In the genomic region with DNA sequence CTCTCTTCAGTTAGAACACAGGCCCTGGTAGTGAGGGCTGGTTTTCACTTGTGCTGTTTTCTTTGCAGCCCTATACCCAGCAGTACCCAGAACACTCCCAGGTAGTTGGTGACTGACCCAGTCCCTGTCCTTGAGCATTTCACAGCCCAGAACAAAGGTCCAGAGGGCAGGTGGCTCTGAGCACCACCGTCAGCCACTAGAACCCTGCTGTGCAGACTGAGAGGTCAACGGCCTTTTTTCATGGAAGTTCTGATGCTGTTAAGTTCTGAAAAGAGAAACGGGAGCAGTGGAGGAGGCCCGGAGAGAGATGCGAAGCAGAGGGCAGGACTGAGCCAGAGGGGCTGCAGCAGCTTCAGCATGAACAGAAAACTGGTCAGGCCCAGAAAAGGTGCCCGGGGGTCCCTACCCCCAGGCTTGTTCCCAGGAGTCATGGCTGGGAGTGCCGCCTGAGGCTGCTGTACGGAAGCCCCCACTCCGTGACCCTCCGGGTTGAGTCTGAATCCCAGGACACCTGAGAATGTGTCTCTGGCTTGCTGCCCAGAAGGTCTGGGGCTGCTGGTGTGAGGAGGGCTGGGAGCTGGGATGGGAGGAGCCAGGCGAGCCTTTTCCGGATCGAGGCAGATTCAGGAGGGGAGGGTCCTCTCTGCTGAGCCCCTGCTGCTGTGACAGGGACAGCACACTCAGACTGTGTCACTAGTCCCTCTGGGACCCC, we compare ENCODE assay signal across 1 cellular context.
TF ChIP-seq lines count a peak whose summit lies in the region.

No MANE protein-coding gene starts in this region.

TF ChIP-seq in HepG2, 621 proteins besides CTCF, POLR2A, EP300 and RAD21 (continued from another document and continues in another):
- TF ChIP-seq, protein P1, sequence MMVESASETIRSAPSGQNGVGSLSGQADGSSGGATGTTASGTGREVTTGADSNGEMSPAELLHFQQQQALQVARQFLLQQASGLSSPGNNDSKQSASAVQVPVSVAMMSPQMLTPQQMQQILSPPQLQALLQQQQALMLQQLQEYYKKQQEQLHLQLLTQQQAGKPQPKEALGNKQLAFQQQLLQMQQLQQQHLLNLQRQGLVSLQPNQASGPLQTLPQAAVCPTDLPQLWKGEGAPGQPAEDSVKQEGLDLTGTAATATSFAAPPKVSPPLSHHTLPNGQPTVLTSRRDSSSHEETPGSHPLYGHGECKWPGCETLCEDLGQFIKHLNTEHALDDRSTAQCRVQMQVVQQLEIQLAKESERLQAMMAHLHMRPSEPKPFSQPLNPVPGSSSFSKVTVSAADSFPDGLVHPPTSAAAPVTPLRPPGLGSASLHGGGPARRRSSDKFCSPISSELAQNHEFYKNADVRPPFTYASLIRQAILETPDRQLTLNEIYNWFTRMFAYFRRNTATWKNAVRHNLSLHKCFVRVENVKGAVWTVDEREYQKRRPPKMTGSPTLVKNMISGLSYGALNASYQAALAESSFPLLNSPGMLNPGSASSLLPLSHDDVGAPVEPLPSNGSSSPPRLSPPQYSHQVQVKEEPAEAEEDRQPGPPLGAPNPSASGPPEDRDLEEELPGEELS (CRISPR knock-in tag; IDR thresholded peaks at IDR 0.05), result no peak
- no peak for TF ChIP-seq HNRNPUL1 (IDR thresholded peaks at IDR 0.05; ENCODE audit: low read depth, low read length)
- no peak for TF ChIP-seq SRSF1 (optimal IDR thresholded peaks at IDR 0.05; ENCODE audit: low read depth, low read length)
- no peak for TF ChIP-seq ZNF619 (CRISPR knock-in tag; IDR thresholded peaks at IDR 0.05)
- TF ChIP-seq KLF9 (CRISPR knock-in tag; IDR thresholded peaks at IDR 0.05; ENCODE audit: low read depth), result no peak
- TF ChIP-seq ELF4 (CRISPR knock-in tag; IDR thresholded peaks at IDR 0.05; ENCODE audit: borderline replicate concordance), result no peak
- TF ChIP-seq ATF1 (CRISPR knock-in tag; IDR thresholded peaks at IDR 0.05), result no peak
- TF ChIP-seq, protein P2, sequence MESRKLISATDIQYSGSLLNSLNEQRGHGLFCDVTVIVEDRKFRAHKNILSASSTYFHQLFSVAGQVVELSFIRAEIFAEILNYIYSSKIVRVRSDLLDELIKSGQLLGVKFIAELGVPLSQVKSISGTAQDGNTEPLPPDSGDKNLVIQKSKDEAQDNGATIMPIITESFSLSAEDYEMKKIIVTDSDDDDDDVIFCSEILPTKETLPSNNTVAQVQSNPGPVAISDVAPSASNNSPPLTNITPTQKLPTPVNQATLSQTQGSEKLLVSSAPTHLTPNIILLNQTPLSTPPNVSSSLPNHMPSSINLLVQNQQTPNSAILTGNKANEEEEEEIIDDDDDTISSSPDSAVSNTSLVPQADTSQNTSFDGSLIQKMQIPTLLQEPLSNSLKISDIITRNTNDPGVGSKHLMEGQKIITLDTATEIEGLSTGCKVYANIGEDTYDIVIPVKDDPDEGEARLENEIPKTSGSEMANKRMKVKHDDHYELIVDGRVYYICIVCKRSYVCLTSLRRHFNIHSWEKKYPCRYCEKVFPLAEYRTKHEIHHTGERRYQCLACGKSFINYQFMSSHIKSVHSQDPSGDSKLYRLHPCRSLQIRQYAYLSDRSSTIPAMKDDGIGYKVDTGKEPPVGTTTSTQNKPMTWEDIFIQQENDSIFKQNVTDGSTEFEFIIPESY (CRISPR knock-in tag; IDR thresholded peaks at IDR 0.05), result no peak
- TF ChIP-seq YEATS4 (CRISPR knock-in tag; IDR thresholded peaks at IDR 0.05; ENCODE audit: borderline replicate concordance), result 0 out of 2 replicates have a peak, but pooled peaks have one; percentile 37
- TF ChIP-seq, protein P3, sequence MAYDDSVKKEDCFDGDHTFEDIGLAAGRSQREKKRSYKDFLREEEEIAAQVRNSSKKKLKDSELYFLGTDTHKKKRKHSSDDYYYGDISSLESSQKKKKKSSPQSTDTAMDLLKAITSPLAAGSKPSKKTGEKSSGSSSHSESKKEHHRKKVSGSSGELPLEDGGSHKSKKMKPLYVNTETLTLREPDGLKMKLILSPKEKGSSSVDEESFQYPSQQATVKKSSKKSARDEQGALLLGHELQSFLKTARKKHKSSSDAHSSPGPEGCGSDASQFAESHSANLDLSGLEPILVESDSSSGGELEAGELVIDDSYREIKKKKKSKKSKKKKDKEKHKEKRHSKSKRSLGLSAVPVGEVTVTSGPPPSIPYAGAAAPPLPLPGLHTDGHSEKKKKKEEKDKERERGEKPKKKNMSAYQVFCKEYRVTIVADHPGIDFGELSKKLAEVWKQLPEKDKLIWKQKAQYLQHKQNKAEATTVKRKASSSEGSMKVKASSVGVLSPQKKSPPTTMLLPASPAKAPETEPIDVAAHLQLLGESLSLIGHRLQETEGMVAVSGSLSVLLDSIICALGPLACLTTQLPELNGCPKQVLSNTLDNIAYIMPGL (CRISPR knock-in tag; IDR thresholded peaks at IDR 0.05; ENCODE audit: borderline replicate concordance in 1 of 2, low read depth in 1 of 2), result no peak
- no peak for TF ChIP-seq WIZ (CRISPR knock-in tag; IDR thresholded peaks at IDR 0.05)
- TF ChIP-seq, protein P4, sequence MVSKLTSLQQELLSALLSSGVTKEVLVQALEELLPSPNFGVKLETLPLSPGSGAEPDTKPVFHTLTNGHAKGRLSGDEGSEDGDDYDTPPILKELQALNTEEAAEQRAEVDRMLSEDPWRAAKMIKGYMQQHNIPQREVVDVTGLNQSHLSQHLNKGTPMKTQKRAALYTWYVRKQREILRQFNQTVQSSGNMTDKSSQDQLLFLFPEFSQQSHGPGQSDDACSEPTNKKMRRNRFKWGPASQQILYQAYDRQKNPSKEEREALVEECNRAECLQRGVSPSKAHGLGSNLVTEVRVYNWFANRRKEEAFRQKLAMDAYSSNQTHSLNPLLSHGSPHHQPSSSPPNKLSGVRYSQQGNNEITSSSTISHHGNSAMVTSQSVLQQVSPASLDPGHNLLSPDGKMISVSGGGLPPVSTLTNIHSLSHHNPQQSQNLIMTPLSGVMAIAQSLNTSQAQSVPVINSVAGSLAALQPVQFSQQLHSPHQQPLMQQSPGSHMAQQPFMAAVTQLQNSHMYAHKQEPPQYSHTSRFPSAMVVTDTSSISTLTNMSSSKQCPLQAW (CRISPR knock-in tag; IDR thresholded peaks at IDR 0.05), result 0 out of 2 replicates have a peak, but pooled peaks have one; percentile 25
- TF ChIP-seq ZNF670 (CRISPR knock-in tag; IDR thresholded peaks at IDR 0.05; ENCODE audit: borderline replicate concordance), result no peak
- no peak for TF ChIP-seq RBM39 (IDR thresholded peaks at IDR 0.05; ENCODE audit: low read depth, low read length, poor library complexity, severe bottlenecking)
- TF ChIP-seq ZNF329 (CRISPR knock-in tag; IDR thresholded peaks at IDR 0.05; ENCODE audit: low read depth), result no peak
- TF ChIP-seq PAF1 (CRISPR knock-in tag; IDR thresholded peaks at IDR 0.05), result no peak
- TF ChIP-seq, protein P5, sequence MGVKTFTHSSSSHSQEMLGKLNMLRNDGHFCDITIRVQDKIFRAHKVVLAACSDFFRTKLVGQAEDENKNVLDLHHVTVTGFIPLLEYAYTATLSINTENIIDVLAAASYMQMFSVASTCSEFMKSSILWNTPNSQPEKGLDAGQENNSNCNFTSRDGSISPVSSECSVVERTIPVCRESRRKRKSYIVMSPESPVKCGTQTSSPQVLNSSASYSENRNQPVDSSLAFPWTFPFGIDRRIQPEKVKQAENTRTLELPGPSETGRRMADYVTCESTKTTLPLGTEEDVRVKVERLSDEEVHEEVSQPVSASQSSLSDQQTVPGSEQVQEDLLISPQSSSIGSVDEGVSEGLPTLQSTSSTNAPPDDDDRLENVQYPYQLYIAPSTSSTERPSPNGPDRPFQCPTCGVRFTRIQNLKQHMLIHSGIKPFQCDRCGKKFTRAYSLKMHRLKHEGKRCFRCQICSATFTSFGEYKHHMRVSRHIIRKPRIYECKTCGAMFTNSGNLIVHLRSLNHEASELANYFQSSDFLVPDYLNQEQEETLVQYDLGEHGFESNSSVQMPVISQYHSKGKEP (CRISPR knock-in tag; IDR thresholded peaks at IDR 0.05), result no peak
- TF ChIP-seq GATAD2A (CRISPR knock-in tag; IDR thresholded peaks at IDR 0.05), result peak; percentile 31; the same call in 1 of the 2 replicates
- no peak for TF ChIP-seq SIN3B (IDR thresholded peaks at IDR 0.05; ENCODE audit: low read length)
- no peak for TF ChIP-seq SAFB2 (CRISPR knock-in tag; IDR thresholded peaks at IDR 0.05; ENCODE audit: borderline replicate concordance, low read depth)
- no peak for TF ChIP-seq TGIF2 (CRISPR knock-in tag; IDR thresholded peaks at IDR 0.05)
- TF ChIP-seq ZNF746 (CRISPR knock-in tag; IDR thresholded peaks at IDR 0.05), result no peak
- no peak for TF ChIP-seq ZNF547 (CRISPR knock-in tag; IDR thresholded peaks at IDR 0.05)
- no peak; the same call in 1 of the 2 replicates for TF ChIP-seq ZNF331 (CRISPR knock-in tag; IDR thresholded peaks at IDR 0.05)
- peak; percentile 32 for TF ChIP-seq MED1 (CRISPR knock-in tag; IDR thresholded peaks at IDR 0.05)
- TF ChIP-seq, protein P6, sequence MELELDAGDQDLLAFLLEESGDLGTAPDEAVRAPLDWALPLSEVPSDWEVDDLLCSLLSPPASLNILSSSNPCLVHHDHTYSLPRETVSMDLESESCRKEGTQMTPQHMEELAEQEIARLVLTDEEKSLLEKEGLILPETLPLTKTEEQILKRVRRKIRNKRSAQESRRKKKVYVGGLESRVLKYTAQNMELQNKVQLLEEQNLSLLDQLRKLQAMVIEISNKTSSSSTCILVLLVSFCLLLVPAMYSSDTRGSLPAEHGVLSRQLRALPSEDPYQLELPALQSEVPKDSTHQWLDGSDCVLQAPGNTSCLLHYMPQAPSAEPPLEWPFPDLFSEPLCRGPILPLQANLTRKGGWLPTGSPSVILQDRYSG (CRISPR knock-in tag; IDR thresholded peaks at IDR 0.05), result no peak
- TF ChIP-seq ZFP1 (CRISPR knock-in tag; IDR thresholded peaks at IDR 0.05), result no peak
- TF ChIP-seq ZNF747 (CRISPR knock-in tag; IDR thresholded peaks at IDR 0.05; ENCODE audit: borderline replicate concordance), result no peak
- no peak for TF ChIP-seq FOXA3 (CRISPR knock-in tag; IDR thresholded peaks at IDR 0.05)
- TF ChIP-seq HDAC6 (IDR thresholded peaks at IDR 0.05; ENCODE audit: low read depth, low read length), result no peak
- TF ChIP-seq SMARCE1 (IDR thresholded peaks at IDR 0.05; ENCODE audit: borderline replicate concordance), result no peak
- no peak for TF ChIP-seq FOSL2 (CRISPR knock-in tag; IDR thresholded peaks at IDR 0.05)
- TF ChIP-seq REXO4 (CRISPR knock-in tag; IDR thresholded peaks at IDR 0.05; ENCODE audit: borderline replicate concordance), result no peak
- no peak for TF ChIP-seq ZNF446 (CRISPR knock-in tag; IDR thresholded peaks at IDR 0.05)
- TF ChIP-seq, protein P7, sequence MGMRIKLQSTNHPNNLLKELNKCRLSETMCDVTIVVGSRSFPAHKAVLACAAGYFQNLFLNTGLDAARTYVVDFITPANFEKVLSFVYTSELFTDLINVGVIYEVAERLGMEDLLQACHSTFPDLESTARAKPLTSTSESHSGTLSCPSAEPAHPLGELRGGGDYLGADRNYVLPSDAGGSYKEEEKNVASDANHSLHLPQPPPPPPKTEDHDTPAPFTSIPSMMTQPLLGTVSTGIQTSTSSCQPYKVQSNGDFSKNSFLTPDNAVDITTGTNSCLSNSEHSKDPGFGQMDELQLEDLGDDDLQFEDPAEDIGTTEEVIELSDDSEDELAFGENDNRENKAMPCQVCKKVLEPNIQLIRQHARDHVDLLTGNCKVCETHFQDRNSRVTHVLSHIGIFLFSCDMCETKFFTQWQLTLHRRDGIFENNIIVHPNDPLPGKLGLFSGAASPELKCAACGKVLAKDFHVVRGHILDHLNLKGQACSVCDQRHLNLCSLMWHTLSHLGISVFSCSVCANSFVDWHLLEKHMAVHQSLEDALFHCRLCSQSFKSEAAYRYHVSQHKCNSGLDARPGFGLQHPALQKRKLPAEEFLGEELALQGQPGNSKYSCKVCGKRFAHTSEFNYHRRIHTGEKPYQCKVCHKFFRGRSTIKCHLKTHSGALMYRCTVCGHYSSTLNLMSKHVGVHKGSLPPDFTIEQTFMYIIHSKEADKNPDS (CRISPR knock-in tag; IDR thresholded peaks at IDR 0.05), result no peak
- TF ChIP-seq HNRNPK (IDR thresholded peaks at IDR 0.05; ENCODE audit: low read depth, low read length, poor library complexity, severe bottlenecking), result no peak
- TF ChIP-seq EED (CRISPR knock-in tag; IDR thresholded peaks at IDR 0.05), result 0 out of 2 replicates have a peak, but pooled peaks have one; percentile 21
- TF ChIP-seq ZNF615 (CRISPR knock-in tag; IDR thresholded peaks at IDR 0.05; ENCODE audit: borderline replicate concordance), result no peak
- TF ChIP-seq, protein P8, sequence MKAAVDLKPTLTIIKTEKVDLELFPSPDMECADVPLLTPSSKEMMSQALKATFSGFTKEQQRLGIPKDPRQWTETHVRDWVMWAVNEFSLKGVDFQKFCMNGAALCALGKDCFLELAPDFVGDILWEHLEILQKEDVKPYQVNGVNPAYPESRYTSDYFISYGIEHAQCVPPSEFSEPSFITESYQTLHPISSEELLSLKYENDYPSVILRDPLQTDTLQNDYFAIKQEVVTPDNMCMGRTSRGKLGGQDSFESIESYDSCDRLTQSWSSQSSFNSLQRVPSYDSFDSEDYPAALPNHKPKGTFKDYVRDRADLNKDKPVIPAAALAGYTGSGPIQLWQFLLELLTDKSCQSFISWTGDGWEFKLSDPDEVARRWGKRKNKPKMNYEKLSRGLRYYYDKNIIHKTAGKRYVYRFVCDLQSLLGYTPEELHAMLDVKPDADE (CRISPR knock-in tag; IDR thresholded peaks at IDR 0.05), result no peak
- TF ChIP-seq SRY (CRISPR knock-in tag; IDR thresholded peaks at IDR 0.05), result no peak
- TF ChIP-seq KDM5B (CRISPR knock-in tag; IDR thresholded peaks at IDR 0.05; ENCODE audit: borderline replicate concordance), result peak; percentile 57; the same call in 1 of the 2 replicates
- no peak for TF ChIP-seq ZFP36L1 (CRISPR knock-in tag; IDR thresholded peaks at IDR 0.05)
- TF ChIP-seq MEIS1 (CRISPR knock-in tag; IDR thresholded peaks at IDR 0.05; ENCODE audit: borderline replicate concordance), result no peak
- TF ChIP-seq, protein P9, sequence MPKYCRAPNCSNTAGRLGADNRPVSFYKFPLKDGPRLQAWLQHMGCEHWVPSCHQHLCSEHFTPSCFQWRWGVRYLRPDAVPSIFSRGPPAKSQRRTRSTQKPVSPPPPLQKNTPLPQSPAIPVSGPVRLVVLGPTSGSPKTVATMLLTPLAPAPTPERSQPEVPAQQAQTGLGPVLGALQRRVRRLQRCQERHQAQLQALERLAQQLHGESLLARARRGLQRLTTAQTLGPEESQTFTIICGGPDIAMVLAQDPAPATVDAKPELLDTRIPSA (CRISPR knock-in tag; IDR thresholded peaks at IDR 0.05; ENCODE audit: borderline replicate concordance), result no peak
- TF ChIP-seq PRPF4 (IDR thresholded peaks at IDR 0.05; ENCODE audit: low read depth, low read length, poor library complexity, severe bottlenecking), result no peak
- no peak; the same call in 1 of the 2 replicates for TF ChIP-seq NR2F6 (IDR thresholded peaks at IDR 0.05)
- 0 out of 2 replicates have a peak, but pooled peaks have one; percentile 31 for TF ChIP-seq NR2F6 (CRISPR knock-in tag; IDR thresholded peaks at IDR 0.05)
- TF ChIP-seq, protein P10, sequence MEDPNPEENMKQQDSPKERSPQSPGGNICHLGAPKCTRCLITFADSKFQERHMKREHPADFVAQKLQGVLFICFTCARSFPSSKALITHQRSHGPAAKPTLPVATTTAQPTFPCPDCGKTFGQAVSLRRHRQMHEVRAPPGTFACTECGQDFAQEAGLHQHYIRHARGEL (CRISPR knock-in tag; IDR thresholded peaks at IDR 0.05), result no peak
- no peak for TF ChIP-seq SP5 (CRISPR knock-in tag; IDR thresholded peaks at IDR 0.05; ENCODE audit: borderline replicate concordance, low read depth)
